7 cellular contexts compared by ENCODE assay signal in genomic region chr20:44979090-44979621, GRCh38. TPM values are rescaled to one million over a fixed set of nuclear protein-coding genes. Genes with fewer than 3 reads are reported as not detected.
DNase-seq lines count a peak whose midpoint lies in the region; ATAC-seq, FAIRE-seq and TF ChIP-seq lines count a peak whose summit lies in the region.

No MANE protein-coding gene starts in this region.

- H3K9me3 ChIP-seq in pancreas: no peaks in the 10 kb centered on the region

- H3K27ac ChIP-seq in pancreas: peak overlapping the region in 3 of 4 donors; percentile 3 to 56 (median 49)

- intact Hi-C loops in pancreas (cut with DNase I): no loop called here

- 45 to 46% methylated on average over 2 of the region's 2 CpGs for WGBS in pancreas, 2 donors

- TF ChIP-seq CTCF in cardiac fibroblast (IDR thresholded peaks at IDR 0.05; ENCODE audit: low read depth, low read length): no peak
- no peak for TF ChIP-seq CTCF in pancreas (IDR thresholded peaks at IDR 0.05)

- DNase-seq in SKM-1 treated with dmso at 0.1 percent for 144 hours (lab: John Stamatoyannopoulos, UW; ENCODE audit: unreplicated experiment): peak; percentile 94
- peak; percentile 51 to 55 for DNase-seq in cardiac fibroblast (ENCODE audit: low read depth in 2 of 2)
- no peak for DNase-seq in pancreas
- DNase-seq in ecto neural progenitor cell (ENCODE audit: low spot score): no peak
- DNase-seq in iPS-NIHi11 (ENCODE audit: low spot score): no peak

- FAIRE-seq in pancreas (lab: Jason Lieb, UNC): no peak

- H3K4me3 ChIP-seq in cardiac fibroblast (replicated peaks in 1 of 2; ENCODE audit: low read depth in 2 of 2, low read length in 2 of 2): no peak overlapping the region
- H3K4me3 ChIP-seq in pancreas: no peak overlapping the region

- ATAC-seq in GM19035 (IDR thresholded peaks at IDR 0.05; ENCODE audit: unreplicated experiment): peak; percentile 89
- peak; percentile 95 for ATAC-seq in HG03066 (IDR thresholded peaks at IDR 0.05; ENCODE audit: low read depth, unreplicated experiment)
- peak in 3 of 4 donors; percentile 64 to 88 (median 83) for ATAC-seq in pancreas

- H3K4me1 ChIP-seq in pancreas: no peaks in the 10 kb centered on the region

- no peaks in the 10 kb centered on the region for H3K27me3 ChIP-seq in pancreas

- peaks cover 0 to 10% (median 6%) of the 10 kb centered on the region in 3 donors for H3K36me3 ChIP-seq in pancreas

RNA-seq across cellular contexts. Expression of gene STK4, which starts 12.8 kb away (rescaled TPM):
- 10 to 100 TPM in 3 of 6 donors, 1 to 10 TPM in 3; 7.1 to 18.9 (median 10.4) TPM for total RNA-seq in pancreas
- 1 to 10 TPM; 3.7 to 5.0 TPM for polyA plus RNA-seq in pancreas

RNA-seq across cellular contexts. Expression of gene TOMM34, which starts 19.0 kb away (rescaled TPM):
- 10 to 100 TPM in 2 of 6 donors, 1 to 10 TPM in 4; 4.9 to 12.4 (median 7.4) TPM for total RNA-seq in pancreas
- polyA plus RNA-seq in pancreas: 10 to 100 TPM in 1 of 2 donors, 1 to 10 TPM in 1; 7.4 to 18.6 TPM

Comparison
In these comparisons a context has a peak if more than half of its experiments do, and no peak if none do; other contexts are left out.
1. DNase-seq: peak in SKM-1 treated with dmso at 0.1 percent for 144 hours (single experiment) and cardiac fibroblast (2 of 2); none in pancreas (0 of 6), ecto neural progenitor cell (single experiment) and iPS-NIHi11 (single experiment).
2. Peak in every context shown above with its lines, with median percentiles within 50 percentile points of each other: ATAC-seq.